In the genomic region with DNA sequence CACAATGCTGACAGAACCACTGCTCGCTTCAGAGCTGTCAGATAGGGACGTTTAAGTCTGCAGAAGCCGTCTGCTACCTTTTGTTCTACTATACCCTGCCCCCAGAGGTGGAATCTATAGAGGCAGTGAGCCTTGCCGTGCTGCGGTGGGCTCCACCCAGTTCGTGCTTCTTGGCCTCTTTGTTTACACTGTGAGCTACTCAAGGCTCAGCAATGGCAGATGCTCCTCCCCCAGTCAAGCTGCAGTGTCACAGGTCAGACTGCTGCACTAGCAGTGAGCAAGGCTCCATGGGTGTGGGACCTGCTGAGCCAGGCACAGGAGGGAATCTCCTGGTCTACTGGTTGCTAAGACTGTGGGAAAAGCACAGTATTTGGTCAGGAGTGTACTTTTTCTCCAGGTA, we compare ENCODE assay signal across 1 cellular context.
TF ChIP-seq lines count a peak whose summit lies in the region.

No MANE protein-coding gene starts in this region.

TF ChIP-seq in HepG2, 621 proteins besides CTCF, POLR2A, EP300 and RAD21 (continued from another document and continues in another):
- TF ChIP-seq, protein P1, sequence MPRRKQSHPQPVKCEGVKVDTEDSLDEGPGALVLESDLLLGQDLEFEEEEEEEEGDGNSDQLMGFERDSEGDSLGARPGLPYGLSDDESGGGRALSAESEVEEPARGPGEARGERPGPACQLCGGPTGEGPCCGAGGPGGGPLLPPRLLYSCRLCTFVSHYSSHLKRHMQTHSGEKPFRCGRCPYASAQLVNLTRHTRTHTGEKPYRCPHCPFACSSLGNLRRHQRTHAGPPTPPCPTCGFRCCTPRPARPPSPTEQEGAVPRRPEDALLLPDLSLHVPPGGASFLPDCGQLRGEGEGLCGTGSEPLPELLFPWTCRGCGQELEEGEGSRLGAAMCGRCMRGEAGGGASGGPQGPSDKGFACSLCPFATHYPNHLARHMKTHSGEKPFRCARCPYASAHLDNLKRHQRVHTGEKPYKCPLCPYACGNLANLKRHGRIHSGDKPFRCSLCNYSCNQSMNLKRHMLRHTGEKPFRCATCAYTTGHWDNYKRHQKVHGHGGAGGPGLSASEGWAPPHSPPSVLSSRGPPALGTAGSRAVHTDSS (CRISPR knock-in tag; conservative IDR thresholded peaks at IDR 0.05): no peak
- TF ChIP-seq JUND (CRISPR knock-in tag; IDR thresholded peaks at IDR 0.05) (no peak), ZNF331 (CRISPR knock-in tag; IDR thresholded peaks at IDR 0.05) (peak; percentile 86), ZNF607 (CRISPR knock-in tag; IDR thresholded peaks at IDR 0.05; ENCODE audit: borderline replicate concordance) (peak; percentile 33; the same call in 1 of the 2 replicates), ZNF264 (CRISPR knock-in tag; IDR thresholded peaks at IDR 0.05) (no peak), ZNF619 (CRISPR knock-in tag; IDR thresholded peaks at IDR 0.05) (no peak), ZNF773 (CRISPR knock-in tag; IDR thresholded peaks at IDR 0.05; ENCODE audit: borderline replicate concordance) (no peak), RBAK (CRISPR knock-in tag; IDR thresholded peaks at IDR 0.05) (no peak), ZFX (CRISPR knock-in tag; IDR thresholded peaks at IDR 0.05; ENCODE audit: low read depth) (peak; percentile 22; the same call in 1 of the 2 replicates), AGO2 (optimal IDR thresholded peaks at IDR 0.05; ENCODE audit: low read depth, low read length) (no peak), ZNF274 (CRISPR knock-in tag; IDR thresholded peaks at IDR 0.05) (no peak), MEIS2 (CRISPR knock-in tag; IDR thresholded peaks at IDR 0.05) (peak; percentile 91), MTA1 (CRISPR knock-in tag; IDR thresholded peaks at IDR 0.05; ENCODE audit: borderline replicate concordance) (peak; percentile 53; the same call in 1 of the 2 replicates), KDM2A (CRISPR knock-in tag; IDR thresholded peaks at IDR 0.05; ENCODE audit: borderline replicate concordance, low read depth) (peak; percentile 45; the same call in 1 of the 2 replicates), BORCS8-MEF2B (CRISPR knock-in tag; IDR thresholded peaks at IDR 0.05) (peak; percentile 62; the same call in 1 of the 2 replicates), POGZ (CRISPR knock-in tag; IDR thresholded peaks at IDR 0.05) (peak; percentile 92), ZNF530 (CRISPR knock-in tag; IDR thresholded peaks at IDR 0.05; ENCODE audit: low read depth) (no peak), NR2F6 (IDR thresholded peaks at IDR 0.05) (peak; percentile 97), NR2F6 (CRISPR knock-in tag; IDR thresholded peaks at IDR 0.05) (peak; percentile 98), ZIK1 (CRISPR knock-in tag; IDR thresholded peaks at IDR 0.05; ENCODE audit: borderline replicate concordance, low read depth) (no peak), FOXO1 (CRISPR knock-in tag; IDR thresholded peaks at IDR 0.05) (peak; percentile 87), FLYWCH1 (CRISPR knock-in tag; IDR thresholded peaks at IDR 0.05) (no peak), IRF2 (CRISPR knock-in tag; IDR thresholded peaks at IDR 0.05) (peak; percentile 88), DNMT3B (CRISPR knock-in tag; conservative IDR thresholded peaks at IDR 0.05) (no peak), GTF2F1 (IDR thresholded peaks at IDR 0.05; ENCODE audit: low read length) (no peak), ZNF33B (CRISPR knock-in tag; IDR thresholded peaks at IDR 0.05) (no peak), ZFP36 (IDR thresholded peaks at IDR 0.05; ENCODE audit: borderline replicate concordance, low read depth, low read length, partially characterized antibody) (no peak), HCFC1 (IDR thresholded peaks at IDR 0.05; ENCODE audit: low read depth, low read length) (no peak), MIXL1 (CRISPR knock-in tag; IDR thresholded peaks at IDR 0.05) (0 out of 2 replicates have a peak, but pooled peaks have one; percentile 25), NFRKB (IDR thresholded peaks at IDR 0.05) (no peak), REPIN1 (CRISPR knock-in tag; IDR thresholded peaks at IDR 0.05; ENCODE audit: borderline replicate concordance, low read depth) (peak; percentile 57; the same call in 1 of the 2 replicates), RXRB (CRISPR knock-in tag; IDR thresholded peaks at IDR 0.05; ENCODE audit: borderline replicate concordance) (peak; percentile 79), ZNF205 (CRISPR knock-in tag; IDR thresholded peaks at IDR 0.05) (peak; percentile 62; the same call in 1 of the 2 replicates), ISL2 (CRISPR knock-in tag; IDR thresholded peaks at IDR 0.05) (peak; percentile 56; the same call in 1 of the 2 replicates), MIER3 (CRISPR knock-in tag; IDR thresholded peaks at IDR 0.05; ENCODE audit: borderline replicate concordance) (peak; percentile 50; the same call in 1 of the 2 replicates), ZBTB21 (CRISPR knock-in tag; IDR thresholded peaks at IDR 0.05) (no peak)
- TF ChIP-seq, protein P2, sequence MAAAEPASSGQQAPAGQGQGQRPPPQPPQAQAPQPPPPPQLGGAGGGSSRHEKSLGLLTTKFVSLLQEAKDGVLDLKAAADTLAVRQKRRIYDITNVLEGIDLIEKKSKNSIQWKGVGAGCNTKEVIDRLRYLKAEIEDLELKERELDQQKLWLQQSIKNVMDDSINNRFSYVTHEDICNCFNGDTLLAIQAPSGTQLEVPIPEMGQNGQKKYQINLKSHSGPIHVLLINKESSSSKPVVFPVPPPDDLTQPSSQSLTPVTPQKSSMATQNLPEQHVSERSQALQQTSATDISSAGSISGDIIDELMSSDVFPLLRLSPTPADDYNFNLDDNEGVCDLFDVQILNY (CRISPR knock-in tag; conservative IDR thresholded peaks at IDR 0.05): no peak
- TF ChIP-seq, protein P3, sequence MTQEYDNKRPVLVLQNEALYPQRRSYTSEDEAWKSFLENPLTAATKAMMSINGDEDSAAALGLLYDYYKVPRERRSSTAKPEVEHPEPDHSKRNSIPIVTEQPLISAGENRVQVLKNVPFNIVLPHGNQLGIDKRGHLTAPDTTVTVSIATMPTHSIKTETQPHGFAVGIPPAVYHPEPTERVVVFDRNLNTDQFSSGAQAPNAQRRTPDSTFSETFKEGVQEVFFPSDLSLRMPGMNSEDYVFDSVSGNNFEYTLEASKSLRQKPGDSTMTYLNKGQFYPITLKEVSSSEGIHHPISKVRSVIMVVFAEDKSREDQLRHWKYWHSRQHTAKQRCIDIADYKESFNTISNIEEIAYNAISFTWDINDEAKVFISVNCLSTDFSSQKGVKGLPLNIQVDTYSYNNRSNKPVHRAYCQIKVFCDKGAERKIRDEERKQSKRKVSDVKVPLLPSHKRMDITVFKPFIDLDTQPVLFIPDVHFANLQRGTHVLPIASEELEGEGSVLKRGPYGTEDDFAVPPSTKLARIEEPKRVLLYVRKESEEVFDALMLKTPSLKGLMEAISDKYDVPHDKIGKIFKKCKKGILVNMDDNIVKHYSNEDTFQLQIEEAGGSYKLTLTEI (CRISPR knock-in tag; conservative IDR thresholded peaks at IDR 0.05): no peak
- TF ChIP-seq, protein P4, sequence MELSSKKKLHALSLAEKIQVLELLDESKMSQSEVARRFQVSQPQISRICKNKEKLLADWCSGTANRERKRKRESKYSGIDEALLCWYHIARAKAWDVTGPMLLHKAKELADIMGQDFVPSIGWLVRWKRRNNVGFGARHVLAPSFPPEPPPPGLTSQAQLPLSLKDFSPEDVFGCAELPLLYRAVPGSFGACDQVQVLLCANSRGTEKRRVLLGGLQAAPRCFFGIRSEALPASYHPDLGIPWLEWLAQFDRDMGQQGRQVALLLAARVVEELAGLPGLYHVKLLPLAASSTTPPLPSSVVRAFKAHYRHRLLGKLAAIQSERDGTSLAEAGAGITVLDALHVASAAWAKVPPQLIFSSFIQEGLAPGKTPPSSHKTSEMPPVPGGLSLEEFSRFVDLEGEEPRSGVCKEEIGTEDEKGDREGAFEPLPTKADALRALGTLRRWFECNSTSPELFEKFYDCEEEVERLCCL (CRISPR knock-in tag; IDR thresholded peaks at IDR 0.05; ENCODE audit: borderline replicate concordance): no peak
- TF ChIP-seq, protein P5, sequence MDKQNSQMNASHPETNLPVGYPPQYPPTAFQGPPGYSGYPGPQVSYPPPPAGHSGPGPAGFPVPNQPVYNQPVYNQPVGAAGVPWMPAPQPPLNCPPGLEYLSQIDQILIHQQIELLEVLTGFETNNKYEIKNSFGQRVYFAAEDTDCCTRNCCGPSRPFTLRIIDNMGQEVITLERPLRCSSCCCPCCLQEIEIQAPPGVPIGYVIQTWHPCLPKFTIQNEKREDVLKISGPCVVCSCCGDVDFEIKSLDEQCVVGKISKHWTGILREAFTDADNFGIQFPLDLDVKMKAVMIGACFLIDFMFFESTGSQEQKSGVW (CRISPR knock-in tag; IDR thresholded peaks at IDR 0.05; ENCODE audit: borderline replicate concordance): no peak
- TF ChIP-seq, protein P6, sequence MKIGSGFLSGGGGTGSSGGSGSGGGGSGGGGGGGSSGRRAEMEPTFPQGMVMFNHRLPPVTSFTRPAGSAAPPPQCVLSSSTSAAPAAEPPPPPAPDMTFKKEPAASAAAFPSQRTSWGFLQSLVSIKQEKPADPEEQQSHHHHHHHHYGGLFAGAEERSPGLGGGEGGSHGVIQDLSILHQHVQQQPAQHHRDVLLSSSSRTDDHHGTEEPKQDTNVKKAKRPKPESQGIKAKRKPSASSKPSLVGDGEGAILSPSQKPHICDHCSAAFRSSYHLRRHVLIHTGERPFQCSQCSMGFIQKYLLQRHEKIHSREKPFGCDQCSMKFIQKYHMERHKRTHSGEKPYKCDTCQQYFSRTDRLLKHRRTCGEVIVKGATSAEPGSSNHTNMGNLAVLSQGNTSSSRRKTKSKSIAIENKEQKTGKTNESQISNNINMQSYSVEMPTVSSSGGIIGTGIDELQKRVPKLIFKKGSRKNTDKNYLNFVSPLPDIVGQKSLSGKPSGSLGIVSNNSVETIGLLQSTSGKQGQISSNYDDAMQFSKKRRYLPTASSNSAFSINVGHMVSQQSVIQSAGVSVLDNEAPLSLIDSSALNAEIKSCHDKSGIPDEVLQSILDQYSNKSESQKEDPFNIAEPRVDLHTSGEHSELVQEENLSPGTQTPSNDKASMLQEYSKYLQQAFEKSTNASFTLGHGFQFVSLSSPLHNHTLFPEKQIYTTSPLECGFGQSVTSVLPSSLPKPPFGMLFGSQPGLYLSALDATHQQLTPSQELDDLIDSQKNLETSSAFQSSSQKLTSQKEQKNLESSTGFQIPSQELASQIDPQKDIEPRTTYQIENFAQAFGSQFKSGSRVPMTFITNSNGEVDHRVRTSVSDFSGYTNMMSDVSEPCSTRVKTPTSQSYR (CRISPR knock-in tag; IDR thresholded peaks at IDR 0.05; ENCODE audit: borderline replicate concordance): peak; percentile 91
- TF ChIP-seq, protein P7, sequence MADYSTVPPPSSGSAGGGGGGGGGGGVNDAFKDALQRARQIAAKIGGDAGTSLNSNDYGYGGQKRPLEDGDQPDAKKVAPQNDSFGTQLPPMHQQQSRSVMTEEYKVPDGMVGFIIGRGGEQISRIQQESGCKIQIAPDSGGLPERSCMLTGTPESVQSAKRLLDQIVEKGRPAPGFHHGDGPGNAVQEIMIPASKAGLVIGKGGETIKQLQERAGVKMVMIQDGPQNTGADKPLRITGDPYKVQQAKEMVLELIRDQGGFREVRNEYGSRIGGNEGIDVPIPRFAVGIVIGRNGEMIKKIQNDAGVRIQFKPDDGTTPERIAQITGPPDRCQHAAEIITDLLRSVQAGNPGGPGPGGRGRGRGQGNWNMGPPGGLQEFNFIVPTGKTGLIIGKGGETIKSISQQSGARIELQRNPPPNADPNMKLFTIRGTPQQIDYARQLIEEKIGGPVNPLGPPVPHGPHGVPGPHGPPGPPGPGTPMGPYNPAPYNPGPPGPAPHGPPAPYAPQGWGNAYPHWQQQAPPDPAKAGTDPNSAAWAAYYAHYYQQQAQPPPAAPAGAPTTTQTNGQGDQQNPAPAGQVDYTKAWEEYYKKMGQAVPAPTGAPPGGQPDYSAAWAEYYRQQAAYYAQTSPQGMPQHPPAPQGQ (CRISPR knock-in tag; IDR thresholded peaks at IDR 0.05; ENCODE audit: borderline replicate concordance): no peak
- TF ChIP-seq, protein P8, sequence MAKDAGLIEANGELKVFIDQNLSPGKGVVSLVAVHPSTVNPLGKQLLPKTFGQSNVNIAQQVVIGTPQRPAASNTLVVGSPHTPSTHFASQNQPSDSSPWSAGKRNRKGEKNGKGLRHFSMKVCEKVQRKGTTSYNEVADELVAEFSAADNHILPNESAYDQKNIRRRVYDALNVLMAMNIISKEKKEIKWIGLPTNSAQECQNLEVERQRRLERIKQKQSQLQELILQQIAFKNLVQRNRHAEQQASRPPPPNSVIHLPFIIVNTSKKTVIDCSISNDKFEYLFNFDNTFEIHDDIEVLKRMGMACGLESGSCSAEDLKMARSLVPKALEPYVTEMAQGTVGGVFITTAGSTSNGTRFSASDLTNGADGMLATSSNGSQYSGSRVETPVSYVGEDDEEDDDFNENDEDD (CRISPR knock-in tag; IDR thresholded peaks at IDR 0.05; ENCODE audit: borderline replicate concordance): no peak
- TF ChIP-seq, protein P9, sequence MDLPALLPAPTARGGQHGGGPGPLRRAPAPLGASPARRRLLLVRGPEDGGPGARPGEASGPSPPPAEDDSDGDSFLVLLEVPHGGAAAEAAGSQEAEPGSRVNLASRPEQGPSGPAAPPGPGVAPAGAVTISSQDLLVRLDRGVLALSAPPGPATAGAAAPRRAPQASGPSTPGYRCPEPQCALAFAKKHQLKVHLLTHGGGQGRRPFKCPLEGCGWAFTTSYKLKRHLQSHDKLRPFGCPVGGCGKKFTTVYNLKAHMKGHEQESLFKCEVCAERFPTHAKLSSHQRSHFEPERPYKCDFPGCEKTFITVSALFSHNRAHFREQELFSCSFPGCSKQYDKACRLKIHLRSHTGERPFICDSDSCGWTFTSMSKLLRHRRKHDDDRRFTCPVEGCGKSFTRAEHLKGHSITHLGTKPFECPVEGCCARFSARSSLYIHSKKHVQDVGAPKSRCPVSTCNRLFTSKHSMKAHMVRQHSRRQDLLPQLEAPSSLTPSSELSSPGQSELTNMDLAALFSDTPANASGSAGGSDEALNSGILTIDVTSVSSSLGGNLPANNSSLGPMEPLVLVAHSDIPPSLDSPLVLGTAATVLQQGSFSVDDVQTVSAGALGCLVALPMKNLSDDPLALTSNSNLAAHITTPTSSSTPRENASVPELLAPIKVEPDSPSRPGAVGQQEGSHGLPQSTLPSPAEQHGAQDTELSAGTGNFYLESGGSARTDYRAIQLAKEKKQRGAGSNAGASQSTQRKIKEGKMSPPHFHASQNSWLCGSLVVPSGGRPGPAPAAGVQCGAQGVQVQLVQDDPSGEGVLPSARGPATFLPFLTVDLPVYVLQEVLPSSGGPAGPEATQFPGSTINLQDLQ (CRISPR knock-in tag; IDR thresholded peaks at IDR 0.05): no peak
- TF ChIP-seq, protein P10, sequence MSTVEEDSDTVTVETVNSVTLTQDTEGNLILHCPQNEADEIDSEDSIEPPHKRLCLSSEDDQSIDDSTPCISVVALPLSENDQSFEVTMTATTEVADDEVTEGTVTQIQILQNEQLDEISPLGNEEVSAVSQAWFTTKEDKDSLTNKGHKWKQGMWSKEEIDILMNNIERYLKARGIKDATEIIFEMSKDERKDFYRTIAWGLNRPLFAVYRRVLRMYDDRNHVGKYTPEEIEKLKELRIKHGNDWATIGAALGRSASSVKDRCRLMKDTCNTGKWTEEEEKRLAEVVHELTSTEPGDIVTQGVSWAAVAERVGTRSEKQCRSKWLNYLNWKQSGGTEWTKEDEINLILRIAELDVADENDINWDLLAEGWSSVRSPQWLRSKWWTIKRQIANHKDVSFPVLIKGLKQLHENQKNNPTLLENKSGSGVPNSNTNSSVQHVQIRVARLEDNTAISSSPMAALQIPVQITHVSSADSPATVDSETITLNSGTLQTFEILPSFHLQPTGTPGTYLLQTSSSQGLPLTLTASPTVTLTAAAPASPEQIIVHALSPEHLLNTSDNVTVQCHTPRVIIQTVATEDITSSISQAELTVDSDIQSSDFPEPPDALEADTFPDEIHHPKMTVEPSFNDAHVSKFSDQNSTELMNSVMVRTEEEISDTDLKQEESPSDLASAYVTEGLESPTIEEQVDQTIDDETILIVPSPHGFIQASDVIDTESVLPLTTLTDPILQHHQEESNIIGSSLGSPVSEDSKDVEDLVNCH (CRISPR knock-in tag; IDR thresholded peaks at IDR 0.05): no peak
